20 cellular contexts compared by ENCODE assay signal in the genomic region with DNA sequence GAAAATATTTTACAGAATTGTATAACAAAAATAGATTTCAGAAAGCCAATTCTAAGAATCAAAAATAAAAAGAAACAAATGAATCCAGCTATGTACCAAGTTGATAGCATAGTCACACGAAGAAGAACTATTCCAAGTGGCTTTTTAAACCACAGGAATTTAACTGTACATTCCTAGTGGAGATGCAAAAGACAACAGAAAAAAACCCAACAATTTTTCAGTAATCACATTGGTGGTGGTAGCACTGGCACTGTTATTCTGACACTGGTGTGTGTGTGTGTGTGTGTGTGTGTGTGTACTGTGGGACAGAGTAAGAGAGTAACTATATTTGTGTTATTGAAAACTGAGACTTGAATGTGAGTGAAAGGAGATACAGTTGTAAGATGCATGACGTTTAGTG. TPM values are rescaled to one million over a fixed set of nuclear protein-coding genes. Genes with fewer than 3 reads are reported as not detected.
DNase-seq lines count a peak whose midpoint lies in the region; ATAC-seq lines count a peak whose summit lies in the region.
"Had no signal": no experiment of that assay in that cellular context is flagged by ENCODE, and none has a peak within 500 bp of the region (broad histone marks: within the 10 kb centered on the region; RNA-seq: fewer than 3 reads in every experiment).

No MANE protein-coding gene starts in this region.

- DNase-seq in AG20443 (ENCODE audit: low spot score) (peak; percentile 68), LHCN-M2 (ENCODE audit: low read depth) (peak; percentile 90), astrocyte of the hippocampus (ENCODE audit: low read depth, low spot score) (peak; percentile 76), kidney tubule cell (ENCODE audit: low spot score) (peak; percentile 41), hypothalamus (lab: John Stamatoyannopoulos, UW) (no peak), NCI-H2227 (lab: John Stamatoyannopoulos, UW; ENCODE audit: unreplicated experiment) (no peak)
- no peak for DNase-seq in stimulated activated naive CD4-positive, alpha-beta T cell (lab: John Stamatoyannopoulos, UW)
- DNase-seq: activated CD4-positive, alpha-beta T cell treated with anti-CD3 and anti-CD28 coated beads, Interleukin-2, amount 10 ng/mL, durations not matched to agents 24 days and 14 days; activated T-cell treated with anti-CD3 and anti-CD28 coated beads for 4 hours; central memory CD4-positive, alpha-beta T cell; effector memory CD8-positive, alpha-beta T cell; foreskin keratinocyte; NCI-H2029 treated with DMSO at 0.1 percent for 48 hours; NCI-H510A treated with DMSO at 0.1 percent for 48 hours; stimulated activated CD4-positive, alpha-beta T cell treated with anti-CD3 and anti-CD28 coated beads, Interleukin-2, amount 100 ng/mL, for 24 hours; substantia nigra; T1000 had no signal

- ATAC-seq in HG02763 (IDR thresholded peaks at IDR 0.05; ENCODE audit: unreplicated experiment): no peak
- ATAC-seq: effector memory CD8-positive, alpha-beta T cell; foreskin keratinocyte; natural killer cell treated with Interleukin-12 subunit alpha and Interleukin-12 subunit beta and Interleukin-15 and Interleukin-18, amount 100 ng/mL, for 72 hours had no signal

RNA-seq across cellular contexts. Expression of a gene that starts 9.1 kb away (rescaled TPM):
- not detected in 2 replicates for total RNA-seq in LHCN-M2 (2014; rRNA removed)
- not detected for polyA plus RNA-seq in LHCN-M2 (2012)
- total RNA-seq: activated CD4-positive, alpha-beta T cell treated with anti-CD3 and anti-CD28 coated beads, Interleukin-2, amount 10 ng/mL, durations not matched to agents 24 days and 14 days; foreskin keratinocyte; lower leg skin; natural killer cell treated with Interleukin-12 subunit alpha and Interleukin-12 subunit beta and Interleukin-15 and Interleukin-18, amount 100 ng/mL, for 72 hours had no signal
- polyA plus RNA-seq: foreskin keratinocyte had no signal

Comparison
In these comparisons a context has a peak if more than half of its experiments do, and no peak if none do; other contexts are left out.
1. DNase-seq: peak in AG20443 (single experiment), LHCN-M2 (single experiment), astrocyte of the hippocampus (single experiment) and kidney tubule cell (single experiment); none in stimulated activated naive CD4-positive, alpha-beta T cell (0 of 6), hypothalamus (0 of 51) and NCI-H2227 (single experiment).